Comparison of ENCODE assay signal across 14 cellular contexts in the genomic region with DNA sequence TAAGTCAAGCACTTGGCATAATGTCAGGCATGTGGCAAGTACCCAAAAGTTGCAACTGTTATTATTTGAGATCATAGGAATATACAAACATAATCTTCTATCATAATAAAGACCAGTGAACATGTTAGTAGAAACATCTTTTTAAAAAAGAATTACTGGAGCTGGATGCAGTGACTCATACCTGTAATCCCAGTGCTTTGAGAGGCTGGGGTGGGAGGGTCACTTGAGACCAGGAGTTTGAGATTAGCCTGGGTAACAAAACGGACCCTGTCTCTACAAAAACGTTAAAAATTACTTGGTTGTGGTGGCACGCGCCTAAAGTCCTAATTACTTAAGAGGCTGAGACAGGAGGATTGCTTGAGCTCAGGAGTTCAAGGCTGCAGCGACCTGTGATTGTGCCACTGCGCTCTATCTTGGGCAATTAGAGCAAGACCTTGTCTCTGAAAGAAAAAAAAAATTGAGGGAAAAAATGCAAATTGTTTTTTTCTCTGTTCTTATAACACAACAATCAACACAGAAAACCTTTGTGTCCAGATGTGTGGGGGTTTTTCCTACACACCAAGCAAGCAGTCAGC.
DNase-seq lines count a peak whose midpoint lies in the region; ATAC-seq and TF ChIP-seq lines count a peak whose summit lies in the region.
"Had no signal": no experiment of that assay in that cellular context is flagged by ENCODE, and none has a peak within 500 bp of the region (broad histone marks: within the 10 kb centered on the region; RNA-seq: fewer than 3 reads in every experiment).

No MANE protein-coding gene starts in this region.

- H3K36me3 ChIP-seq in mesenchymal stem cell (ENCODE audit: control insufficient read depth in 1 of 2, insufficient read depth in 2 of 2, low read depth in 1 of 2, low read length in 2 of 2): peaks cover 2 to 4% of the 10 kb centered on the region in 2 experiments
- no peaks in the 10 kb centered on the region for H3K36me3 ChIP-seq in brain microvascular endothelial cell (replicated peaks)
- H3K36me3 ChIP-seq: BE2C had no signal

- H3K27me3 ChIP-seq in mesenchymal stem cell (ENCODE audit: control insufficient read depth in 1 of 2, insufficient read depth in 1 of 2, low read length in 2 of 2): no peaks in the 10 kb centered on the region
- no peaks in the 10 kb centered on the region for H3K27me3 ChIP-seq in brain microvascular endothelial cell (replicated peaks)
- H3K27me3 ChIP-seq: BE2C had no signal

- H2BK15ac ChIP-seq in mesenchymal stem cell (ENCODE audit: low read depth, poor library complexity, severe bottlenecking): no peak overlapping the region

- DNase-seq in MV-4-11 (lab: John Stamatoyannopoulos, UW) (peak; percentile 2), amniotic epithelial cell (ENCODE audit: low read depth) (peak; percentile 40), mesenchymal stem cell (peak; percentile 14), brain microvascular endothelial cell (no peak)
- DNase-seq: BE2C; CD4-positive, alpha-beta memory T cell; DMS153; DMS79 treated with DMSO at 0.1 percent for 48 hours; EL had no signal

- H2BK120ac ChIP-seq in mesenchymal stem cell (ENCODE audit: low read depth, low read length): no peak overlapping the region

- no peak overlapping the region for H3K23ac ChIP-seq in mesenchymal stem cell (ENCODE audit: low read length in 2 of 2)

- WGBS in mesenchymal stem cell: 91% methylated on average over 6 of the region's 6 CpGs

- H3K9ac ChIP-seq in mesenchymal stem cell (ENCODE audit: low read length): no peak overlapping the region

- H4K91ac ChIP-seq in mesenchymal stem cell (ENCODE audit: low read length): no peak overlapping the region

- ATAC-seq in GM18520 (IDR thresholded peaks at IDR 0.05; ENCODE audit: unreplicated experiment) (no peak), HG03565 (IDR thresholded peaks at IDR 0.05; ENCODE audit: unreplicated experiment) (no peak)
- ATAC-seq: A549, HCT116 had no signal

- no peak overlapping the region for H3K27ac ChIP-seq in mesenchymal stem cell (ENCODE audit: low read length, poor library complexity, severe bottlenecking)
- no peak overlapping the region for H3K27ac ChIP-seq in brain microvascular endothelial cell
- H3K27ac ChIP-seq: A549, C4-2B had no signal

- peaks cover 4% of the 10 kb centered on the region for H3K4me1 ChIP-seq in mesenchymal stem cell (ENCODE audit: control insufficient read depth, insufficient read depth, low read depth, low read length)
- H3K4me1 ChIP-seq: BE2C had no signal

- H3K4me3 ChIP-seq in mesenchymal stem cell (ENCODE audit: insufficient read depth in 1 of 2, low read depth in 1 of 2, low read length in 2 of 2): no peak overlapping the region
- no peak overlapping the region for H3K4me3 ChIP-seq in brain microvascular endothelial cell (ENCODE audit: low read depth, low read length)
- H3K4me3 ChIP-seq: A549 had no signal

- H2AFZ ChIP-seq in mesenchymal stem cell (ENCODE audit: low read depth, low read length): no peak overlapping the region

- no peak overlapping the region for H3K18ac ChIP-seq in mesenchymal stem cell (ENCODE audit: low read depth in 1 of 2, low read length in 2 of 2)

- H4K8ac ChIP-seq in mesenchymal stem cell (ENCODE audit: low read length): no peak overlapping the region

- H3K4ac ChIP-seq in mesenchymal stem cell (ENCODE audit: low read depth in 1 of 2, low read length in 2 of 2): no peak overlapping the region

- peak overlapping the region; percentile 80 for H2AK5ac ChIP-seq in mesenchymal stem cell (ENCODE audit: low read length, severe bottlenecking)

- no peaks in the 10 kb centered on the region for H3K9me3 ChIP-seq in mesenchymal stem cell (ENCODE audit: control insufficient read depth, low read length)
- H3K9me3 ChIP-seq: A549, BE2C had no signal

- peaks cover 22% of the 10 kb centered on the region for H3K79me1 ChIP-seq in mesenchymal stem cell (replicated peaks; ENCODE audit: low read length, poor library complexity, severe bottlenecking)

- in situ Hi-C loops in brain microvascular endothelial cell (cut with HindIII; ENCODE audit: low pct_ligation_motif_present, low sequenced_read_pairs): no loop called here

- no peak overlapping the region for H3K14ac ChIP-seq in mesenchymal stem cell (ENCODE audit: low read length in 2 of 2)

- peak overlapping the region in 1 of 2 experiments; percentile 25 for H2BK12ac ChIP-seq in mesenchymal stem cell (ENCODE audit: low read length in 2 of 2)

- H3K4me2 ChIP-seq in mesenchymal stem cell (ENCODE audit: low read length, poor library complexity, severe bottlenecking): no peak overlapping the region
- H3K4me2 ChIP-seq: A549 had no signal

- no peak for TF ChIP-seq CTCF in brain microvascular endothelial cell (IDR thresholded peaks at IDR 0.05; ENCODE audit: low read depth, low read length, missing control alignments)

- H2BK5ac ChIP-seq in mesenchymal stem cell (ENCODE audit: low read depth, low read length, poor library complexity, severe bottlenecking): no peak overlapping the region
